8 cellular contexts compared by ENCODE assay signal in genomic region chr19:39413269-39413902, GRCh38. TPM values are rescaled to one million over a fixed set of nuclear protein-coding genes. Genes with fewer than 3 reads are reported as not detected.
DNase-seq lines count a peak whose midpoint lies in the region; ATAC-seq and TF ChIP-seq lines count a peak whose summit lies in the region.

No MANE protein-coding gene starts in this region.

- H3K4me3 Mint-ChIP-seq in activated naive CD8-positive, alpha-beta T cell, result peak overlapping the region; percentile 87

- ATAC-seq in heart right ventricle (peak in 7 of 8 donors; percentile 1 to 23 (median 13)), HG03457 (IDR thresholded peaks at IDR 0.05; ENCODE audit: unreplicated experiment) (no peak), esophagus mucosa (no peak)

- peak overlapping the region; percentile 72 for H3K27ac Mint-ChIP-seq in activated naive CD8-positive, alpha-beta T cell

- H3K9me3 ChIP-seq in heart right ventricle, result no peaks in the 10 kb centered on the region

- H3K4me1 Mint-ChIP-seq in activated naive CD8-positive, alpha-beta T cell (ENCODE audit: low read depth), result peaks cover 38% of the 10 kb centered on the region

- peaks cover 11 to 67% (median 50%) of the 10 kb centered on the region in 9 donors for H3K4me1 ChIP-seq in heart right ventricle
- H3K4me1 ChIP-seq in rectal smooth muscle tissue (ENCODE audit: control insufficient read depth, insufficient read depth, low read length), result peaks cover 37% of the 10 kb centered on the region

- DNase-seq in GM03348 (ENCODE audit: low spot score) (peak; percentile 85), NCI-H1694 treated with DMSO at 0.1 percent for 48 hours (lab: John Stamatoyannopoulos, UW) (peak; percentile 44), heart right ventricle (peak; percentile 81 to 87), SHP77 (lab: John Stamatoyannopoulos, UW) (no peak)

- H3K36me3 ChIP-seq in heart right ventricle (peaks cover 0 to 39% (median 2%) of the 10 kb centered on the region in 9 donors), rectal smooth muscle tissue (ENCODE audit: control insufficient read depth, insufficient read depth, low read length) (peaks cover 7% of the 10 kb centered on the region)

- 1 to 3% methylated on average over 40 to 53 of the region's 55 CpGs for WGBS in heart right ventricle, 2 donors

- H3K27ac ChIP-seq in heart right ventricle (peak overlapping the region; percentile 94 to 100 (median 96)), rectal smooth muscle tissue (ENCODE audit: low read depth, low read length) (peak overlapping the region; percentile 100)

- H3K27me3 Mint-ChIP-seq in activated naive CD8-positive, alpha-beta T cell, result no peaks in the 10 kb centered on the region

- TF ChIP-seq CTCF in heart right ventricle (IDR thresholded peaks at IDR 0.05), result no peak

- H3K27me3 ChIP-seq in heart right ventricle (no peaks in the 10 kb centered on the region), rectal smooth muscle tissue (ENCODE audit: control insufficient read depth, insufficient read depth, low read length) (no peaks in the 10 kb centered on the region)

- intact Hi-C loops in heart right ventricle (cut with DNase I), result loop anchor here in 5 of 10 donors (2.0 to 10.0 kb wide), 5 partner anchors 17 to 289 kb away; partner anchors contain the start of genes SAMD4B (in 3 of the 5), EID2B (in 1 of the 5), PAK4 (in 1 of the 5) and SUPT5H (in 1 of the 5)

- H3K4me3 ChIP-seq in heart right ventricle (peak overlapping the region; percentile 66 to 98 (median 86)), rectal smooth muscle tissue (ENCODE audit: low read length) (peak overlapping the region; percentile 79)

- peaks cover 5% of the 10 kb centered on the region for H3K36me3 Mint-ChIP-seq in activated naive CD8-positive, alpha-beta T cell

- no peaks in the 10 kb centered on the region for H3K9me3 Mint-ChIP-seq in activated naive CD8-positive, alpha-beta T cell (ENCODE audit: low read depth)

- peak overlapping the region; percentile 88 for H3K9ac ChIP-seq in rectal smooth muscle tissue (ENCODE audit: low read length)

RNA-seq across cellular contexts. Expression of gene PLEKHG2, which starts 0.9 kb away (rescaled TPM):
- total RNA-seq in heart right ventricle, result 10 to 100 TPM in 9 of 10 donors, 1 to 10 TPM in 1; 8.3 to 23.1 (median 15.1) TPM
- polyA plus RNA-seq in heart right ventricle, result 10 to 100 TPM in 1 of 2 donors, 1 to 10 TPM in 1; 6.9 to 22.7 TPM
- total RNA-seq in esophagus mucosa, result 12.8 TPM

RNA-seq across cellular contexts. Expression of gene ZFP36, which starts 6.7 kb away (rescaled TPM):
- 100 to 1,000 TPM in 2 of 10 donors, 10 to 100 TPM in 8; 22.8 to 194 (median 48.1) TPM for total RNA-seq in heart right ventricle
- polyA plus RNA-seq in heart right ventricle, result 10 to 100 TPM; 60.2 to 63.2 TPM
- 141 TPM for total RNA-seq in esophagus mucosa

RNA-seq across cellular contexts. Expression of gene MED29, which starts 22.2 kb away (rescaled TPM):
- total RNA-seq in heart right ventricle, result 10 to 100 TPM; 22.9 to 32.3 (median 27.1) TPM
- polyA plus RNA-seq in heart right ventricle, result 10 to 100 TPM; 16.2 to 30.8 TPM
- 21.4 TPM for total RNA-seq in esophagus mucosa

RNA-seq across cellular contexts. Expression of gene RPS16, which starts 22.4 kb away (rescaled TPM):
- 1,000 to 10,000 TPM in 7 of 10 donors, 100 to 1,000 TPM in 3; 936 to 1,726 (median 1,424) TPM for total RNA-seq in heart right ventricle
- 1,000 to 10,000 TPM in 1 of 2 donors, 100 to 1,000 TPM in 1; 974 to 3,280 TPM for polyA plus RNA-seq in heart right ventricle
- 2,374 TPM for total RNA-seq in esophagus mucosa

RNA-seq across cellular contexts. Expression of gene PAF1, which starts 22.5 kb away (rescaled TPM):
- total RNA-seq in heart right ventricle, result 10 to 100 TPM; 34.3 to 46.4 (median 38.8) TPM
- 10 to 100 TPM; 24.1 to 48.2 TPM for polyA plus RNA-seq in heart right ventricle
- total RNA-seq in esophagus mucosa, result 29.5 TPM

Comparison
In these comparisons a context has a peak if more than half of its experiments do, and no peak if none do; other contexts are left out.
1. DNase-seq: peak in GM03348 (single experiment), NCI-H1694 treated with DMSO at 0.1 percent for 48 hours (single experiment) and heart right ventricle (2 of 2); none in SHP77 (0 of 2).
2. ATAC-seq: peak in heart right ventricle (7 of 8); none in HG03457 (single experiment) and esophagus mucosa (single experiment).